In the genomic region with DNA sequence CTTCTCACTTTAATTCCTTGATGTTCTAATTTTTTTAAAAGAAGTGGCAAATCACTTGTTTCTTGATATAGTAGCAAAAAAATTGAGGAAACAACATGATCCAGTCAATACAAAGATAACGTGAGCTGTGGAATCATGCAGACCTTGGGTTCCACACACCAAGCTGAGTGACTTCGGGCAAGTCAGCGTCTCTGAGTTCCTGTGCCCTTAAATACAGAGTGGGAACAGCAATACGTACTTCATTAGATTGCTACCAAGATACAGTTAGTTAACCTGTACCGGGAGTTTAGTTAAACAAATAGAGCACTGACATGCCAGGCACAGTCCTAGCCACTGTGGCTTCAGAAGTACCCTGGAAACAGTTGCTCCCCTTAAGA, we compare ENCODE assay signal across 16 cellular contexts.
"Had no signal": no experiment of that assay in that cellular context is flagged by ENCODE, and none has a peak within 500 bp of the region (broad histone marks: within the 10 kb centered on the region; RNA-seq: fewer than 3 reads in every experiment).

No MANE protein-coding gene starts in this region.

- H3K27ac Mint-ChIP-seq: activated CD4-positive, alpha-beta memory T cell treated with anti-CD3 and anti-CD28 coated beads, Interleukin-2, amount 10 ng/mL, durations not matched to agents 7 days and 5 days; activated CD8-positive, alpha-beta memory T cell treated with anti-CD3 and anti-CD28 coated beads, Interleukin-2, amount 10 ng/mL, durations not matched to agents 7 days and 5 days; activated T-helper 2 cell treated with anti-CD3 and anti-CD28 coated beads, Interferon-gamma antibody, Interleukin-2, Interleukin-4, amounts not matched to agents 10 μg/mL and 5 μg/mL and 100 μg/mL, durations not matched to agents 14 hours and 24 hours and 36 hours had no signal

- H3K9me3 Mint-ChIP-seq: activated CD4-positive, alpha-beta memory T cell treated with anti-CD3 and anti-CD28 coated beads, Interleukin-2, amount 10 ng/mL, durations not matched to agents 7 days and 5 days; activated T-helper 2 cell treated with anti-CD3 and anti-CD28 coated beads, Interferon-gamma antibody, Interleukin-2, Interleukin-4, amounts not matched to agents 10 μg/mL and 5 μg/mL and 100 μg/mL, durations not matched to agents 14 hours and 24 hours and 36 hours; nephron had no signal

- FAIRE-seq: keratinocyte had no signal

- H3K4me3 Mint-ChIP-seq: activated CD4-positive, alpha-beta memory T cell treated with anti-CD3 and anti-CD28 coated beads, Interleukin-2, amount 10 ng/mL, durations not matched to agents 7 days and 5 days; activated CD8-positive, alpha-beta memory T cell treated with anti-CD3 and anti-CD28 coated beads, Interleukin-2, amount 10 ng/mL, durations not matched to agents 7 days and 5 days; nephron had no signal

- H3K4me1 Mint-ChIP-seq: activated CD4-positive, alpha-beta memory T cell treated with anti-CD3 and anti-CD28 coated beads, Interleukin-2, amount 10 ng/mL, durations not matched to agents 7 days and 5 days; activated CD8-positive, alpha-beta memory T cell treated with anti-CD3 and anti-CD28 coated beads, Interleukin-2, amount 10 ng/mL, durations not matched to agents 7 days and 5 days had no signal

- DNase-seq: activated CD4-positive, alpha-beta memory T cell treated with anti-CD3 and anti-CD28 coated beads, Interleukin-2, amount 10 ng/mL, durations not matched to agents 7 days and 5 days; activated CD4-positive, alpha-beta T cell treated with anti-CD3 and anti-CD28 coated beads for 48 hours; activated CD4-positive, CD25-positive, alpha-beta regulatory T cell; activated CD8-positive, alpha-beta memory T cell treated with anti-CD3 and anti-CD28 coated beads, Interleukin-2, amount 10 ng/mL, durations not matched to agents 7 days and 5 days; activated naive CD4-positive, alpha-beta T cell treated with Interleukin-2 at 50 U/mL for 16 hours; cerebellar nuclear complex; effector memory CD4-positive, alpha-beta T cell; posterior cingulate gyrus; stimulated activated CD4-positive, alpha-beta T cell treated with anti-CD3 and anti-CD28 coated beads, Interleukin-12 subunit alpha, Interleukin-12 subunit beta, amount 100 ng/mL, for 4 hours; stimulated activated CD4-positive, alpha-beta T cell treated with anti-CD3 and anti-CD28 coated beads, Interleukin-1b, Interleukin-23, amount 100 ng/mL, for 48 hours; stimulated activated CD8-positive, alpha-beta memory T cell treated with anti-CD3 and anti-CD28 coated beads, Interleukin-4, amount 100 ng/mL, for 48 hours; stimulated activated naive CD4-positive, alpha-beta T cell; T1000 had no signal

- H3K27me3 Mint-ChIP-seq: activated CD4-positive, alpha-beta memory T cell treated with anti-CD3 and anti-CD28 coated beads, Interleukin-2, amount 10 ng/mL, durations not matched to agents 7 days and 5 days; activated CD8-positive, alpha-beta memory T cell treated with anti-CD3 and anti-CD28 coated beads, Interleukin-2, amount 10 ng/mL, durations not matched to agents 7 days and 5 days had no signal

- ATAC-seq: activated CD8-positive, alpha-beta memory T cell treated with anti-CD3 and anti-CD28 coated beads, Interleukin-2, amount 10 ng/mL, durations not matched to agents 7 days and 5 days had no signal
